ENCODE assay signal across 9 cellular contexts in genomic region chr7:30920584-30921539, GRCh38. TPM values are rescaled to one million over a fixed set of nuclear protein-coding genes. Genes with fewer than 3 reads are reported as not detected.
DNase-seq lines count a peak whose midpoint lies in the region; ATAC-seq, FAIRE-seq and TF ChIP-seq lines count a peak whose summit lies in the region.
"Had no signal": no experiment of that assay in that cellular context is flagged by ENCODE, and none has a peak within 500 bp of the region (broad histone marks: within the 10 kb centered on the region; RNA-seq: fewer than 3 reads in every experiment).

No MANE protein-coding gene starts in this region.

- ATAC-seq in right lobe of liver, result peak in 1 of 4 donors; percentile 60
- no peak for ATAC-seq in GM21526 (IDR thresholded peaks at IDR 0.05; ENCODE audit: low FRiP score, unreplicated experiment)

- no peak overlapping the region for H3K4me3 ChIP-seq in right lobe of liver

- peaks cover 25% of the 10 kb centered on the region for H3K4me1 Mint-ChIP-seq in chondrocyte (ENCODE audit: low read depth)
- H3K4me1 Mint-ChIP-seq in type B pancreatic cell (ENCODE audit: unreplicated experiment), result peaks cover 24% of the 10 kb centered on the region
- H3K4me1 Mint-ChIP-seq in activated T-helper 2 cell treated with anti-CD3 and anti-CD28 coated beads, Interferon-gamma antibody, Interleukin-2, Interleukin-4, amounts not matched to agents 10 μg/mL and 5 μg/mL and 100 μg/mL, durations not matched to agents 14 hours and 24 hours and 36 hours (ENCODE audit: low read depth), result no peaks in the 10 kb centered on the region

- H3K4me3 Mint-ChIP-seq in chondrocyte (ENCODE audit: unreplicated experiment) (no peak overlapping the region), type B pancreatic cell (no peak overlapping the region)
- H3K4me3 Mint-ChIP-seq in activated T-helper 2 cell treated with anti-CD3 and anti-CD28 coated beads, Interferon-gamma antibody, Interleukin-2, Interleukin-4, amounts not matched to agents 10 μg/mL and 5 μg/mL and 100 μg/mL, durations not matched to agents 14 hours and 24 hours and 36 hours (ENCODE audit: low read depth), result no peak overlapping the region

- H3K36me3 Mint-ChIP-seq in chondrocyte (ENCODE audit: low read depth), result no peaks in the 10 kb centered on the region
- H3K36me3 Mint-ChIP-seq in type B pancreatic cell, result no peaks in the 10 kb centered on the region
- H3K36me3 Mint-ChIP-seq in activated T-helper 2 cell treated with anti-CD3 and anti-CD28 coated beads, Interferon-gamma antibody, Interleukin-2, Interleukin-4, amounts not matched to agents 10 μg/mL and 5 μg/mL and 100 μg/mL, durations not matched to agents 14 hours and 24 hours and 36 hours (ENCODE audit: low read depth), result no peaks in the 10 kb centered on the region

- no peak for FAIRE-seq in GM19239 (lab: Jason Lieb, UNC)

- H3K27ac ChIP-seq in right lobe of liver, result no peak overlapping the region

- no peaks in the 10 kb centered on the region for H3K27me3 ChIP-seq in right lobe of liver

- WGBS in right lobe of liver (ENCODE audit: insufficient coverage, low coverage, low lambda C conversion rate, missing lambda C conversion rate), result 48% methylated on average over 6 of the region's 9 CpGs

- H3K27me3 Mint-ChIP-seq in chondrocyte (ENCODE audit: low read depth) (no peaks in the 10 kb centered on the region), type B pancreatic cell (no peaks in the 10 kb centered on the region)
- no peaks in the 10 kb centered on the region for H3K27me3 Mint-ChIP-seq in activated T-helper 2 cell treated with anti-CD3 and anti-CD28 coated beads, Interferon-gamma antibody, Interleukin-2, Interleukin-4, amounts not matched to agents 10 μg/mL and 5 μg/mL and 100 μg/mL, durations not matched to agents 14 hours and 24 hours and 36 hours (ENCODE audit: low read depth)

- TF ChIP-seq CTCF in chondrocyte (IDR thresholded peaks at IDR 0.05), result no peak
- TF ChIP-seq CTCF in right lobe of liver (IDR thresholded peaks at IDR 0.05), result no peak
- no peak for TF ChIP-seq CTCF in type B pancreatic cell (conservative IDR thresholded peaks at IDR 0.05)

- H3K9me3 Mint-ChIP-seq in chondrocyte (ENCODE audit: low read depth) (no peaks in the 10 kb centered on the region), type B pancreatic cell (no peaks in the 10 kb centered on the region)
- no peaks in the 10 kb centered on the region for H3K9me3 Mint-ChIP-seq in activated T-helper 2 cell treated with anti-CD3 and anti-CD28 coated beads, Interferon-gamma antibody, Interleukin-2, Interleukin-4, amounts not matched to agents 10 μg/mL and 5 μg/mL and 100 μg/mL, durations not matched to agents 14 hours and 24 hours and 36 hours

- no peaks in the 10 kb centered on the region for H3K36me3 ChIP-seq in right lobe of liver

- DNase-seq in NCI-H510A treated with DMSO at 0.1 percent for 48 hours (lab: John Stamatoyannopoulos, UW), result peak; percentile 50
- no peak for DNase-seq in NCI-H510A (lab: John Stamatoyannopoulos, UW)
- DNase-seq in chondrocyte (ENCODE audit: low spot score), result peak; percentile 71
- DNase-seq in right lobe of liver, result peak; percentile 23 to 43 (median 41)
- DNase-seq in type B pancreatic cell (ENCODE audit: extremely low spot score, unreplicated experiment), result no peak
- DNase-seq in activated T-helper 2 cell treated with anti-CD3 and anti-CD28 coated beads, Interferon-gamma antibody, Interleukin-2, Interleukin-4, amounts not matched to agents 10 μg/mL and 5 μg/mL and 100 μg/mL, durations not matched to agents 14 hours and 24 hours and 36 hours (ENCODE audit: low spot score), result no peak
- DNase-seq in GM19239 (ENCODE audit: insufficient read length, low spot score), result no peak

- H3K27ac Mint-ChIP-seq in chondrocyte (ENCODE audit: unreplicated experiment) (peak overlapping the region; percentile 84), type B pancreatic cell (peak overlapping the region; percentile 55)
- no peak overlapping the region for H3K27ac Mint-ChIP-seq in activated T-helper 2 cell treated with anti-CD3 and anti-CD28 coated beads, Interferon-gamma antibody, Interleukin-2, Interleukin-4, amounts not matched to agents 10 μg/mL and 5 μg/mL and 100 μg/mL, durations not matched to agents 14 hours and 24 hours and 36 hours

- H3K4me1 ChIP-seq in right lobe of liver, result no peaks in the 10 kb centered on the region

- intact Hi-C loops in right lobe of liver (cut with DNase I), result no loop called here
- intact Hi-C loops in activated T-helper 2 cell treated with anti-CD3 and anti-CD28 coated beads, Interferon-gamma antibody, Interleukin-2, Interleukin-4, amounts not matched to agents 10 μg/mL and 5 μg/mL and 100 μg/mL, durations not matched to agents 14 hours and 24 hours and 36 hours (cut with micrococcal nuclease), result no loop called here

- no peaks in the 10 kb centered on the region for H3K9me3 ChIP-seq in right lobe of liver

- no peak for TF ChIP-seq POLR2A in right lobe of liver (IDR thresholded peaks at IDR 0.05)

RNA-seq across cellular contexts. Expression of gene AQP1, which starts 9.2 kb away (rescaled TPM):
- total RNA-seq in chondrocyte, result 3.9 to 18.6 TPM (median 18.0 TPM) in 3 replicates
- total RNA-seq in right lobe of liver, result 10 to 100 TPM; 11.3 to 20.8 (median 14.8) TPM
- 1.7 and 6.0 TPM in 2 replicates for total RNA-seq in type B pancreatic cell (ENCODE audit: low replicate concordance)
- total RNA-seq in activated T-helper 2 cell treated with anti-CD3 and anti-CD28 coated beads, Interferon-gamma antibody, Interleukin-2, Interleukin-4, amounts not matched to agents 10 μg/mL and 5 μg/mL and 100 μg/mL, durations not matched to agents 14 hours and 24 hours and 36 hours, result not detected in 2 replicates

RNA-seq across cellular contexts. Expression of gene GHRHR, which starts 42.9 kb away (rescaled TPM):
- not detected in 3 replicates for total RNA-seq in chondrocyte
- total RNA-seq in right lobe of liver, result under 1 TPM in 3 of 6 experiments, not detected in 3; 0.37 to 0.60 (median 0.59) TPM
- total RNA-seq in type B pancreatic cell (ENCODE audit: low replicate concordance), result not detected in 2 replicates
- not detected in 2 replicates for total RNA-seq in activated T-helper 2 cell treated with anti-CD3 and anti-CD28 coated beads, Interferon-gamma antibody, Interleukin-2, Interleukin-4, amounts not matched to agents 10 μg/mL and 5 μg/mL and 100 μg/mL, durations not matched to agents 14 hours and 24 hours and 36 hours
- total RNA-seq: lower leg skin had no signal

Comparison
In these comparisons a context has a peak if more than half of its experiments do, and no peak if none do; other contexts are left out.
1. DNase-seq: peak in NCI-H510A treated with DMSO at 0.1 percent for 48 hours (single experiment), chondrocyte (single experiment) and right lobe of liver (3 of 3); none in NCI-H510A (single experiment), type B pancreatic cell (single experiment), activated T-helper 2 cell treated with anti-CD3 and anti-CD28 coated beads, Interferon-gamma antibody, Interleukin-2, Interleukin-4, amounts not matched to agents 10 μg/mL and 5 μg/mL and 100 μg/mL, durations not matched to agents 14 hours and 24 hours and 36 hours (single experiment) and GM19239 (single experiment).